ENCODE assay signal across 11 cellular contexts in genomic region chr10:69789164-69789576, GRCh38. TPM values are rescaled to one million over a fixed set of nuclear protein-coding genes. Genes with fewer than 3 reads are reported as not detected.
DNase-seq lines count a peak whose midpoint lies in the region; ATAC-seq, FAIRE-seq and TF ChIP-seq lines count a peak whose summit lies in the region.
"Had no signal": no experiment of that assay in that cellular context is flagged by ENCODE, and none has a peak within 500 bp of the region (broad histone marks: within the 10 kb centered on the region; RNA-seq: fewer than 3 reads in every experiment).

No MANE protein-coding gene starts in this region.

- TF ChIP-seq EP300 in upper lobe of left lung (IDR thresholded peaks at IDR 0.05): no peak

- POLR2A ChIA-PET in WTC11 (lab: Charles Lee): no interaction called here

- CTCF ChIA-PET in WTC11 (lab: Charles Lee): interaction anchor here (0.6 to 9.8 kb wide), 44 partner anchors 8 to 484 kb away, joined by 3 to 316 read pairs (median 4); partner anchors contain the start of genes COL13A1 and TYSND1

- no peak overlapping the region for H3K27ac Mint-ChIP-seq in WTC11
- H3K27ac Mint-ChIP-seq: CD4-positive, CD25-positive, alpha-beta regulatory T cell had no signal

- intact Hi-C loops in Right ventricle myocardium superior (cut with DNase I): loop anchor here (10.0 kb wide), 1 partner anchor 126 kb away; no protein-coding TSS in a partner anchor
- intact Hi-C loops in kidney (cut with DNase I): no loop called here

- H3K27me3 ChIP-seq in cardiac muscle cell (no peaks in the 10 kb centered on the region), upper lobe of left lung (no peaks in the 10 kb centered on the region)

- TF ChIP-seq POLR2A in upper lobe of left lung (IDR thresholded peaks at IDR 0.05): no peak

- H3K4me3 Mint-ChIP-seq in WTC11: no peak overlapping the region
- H3K4me3 Mint-ChIP-seq: CD4-positive, CD25-positive, alpha-beta regulatory T cell had no signal

- TF ChIP-seq CTCF in cardiac muscle cell (IDR thresholded peaks at IDR 0.05; ENCODE audit: low read depth, low read length) (peak; percentile 90), WTC11 (IDR thresholded peaks at IDR 0.05) (peak; percentile 84), kidney (IDR thresholded peaks at IDR 0.05; ENCODE audit: borderline replicate concordance, extremely low read depth, insufficient read depth) (peak; percentile 38), upper lobe of left lung (IDR thresholded peaks at IDR 0.05) (peak in 5 of 6 experiments; percentile 12 to 47 (median 25))

- peaks cover 6% of the 10 kb centered on the region for H3K9me3 Mint-ChIP-seq in WTC11

- H3K4me1 ChIP-seq in cardiac muscle cell (ENCODE audit: low read depth): peaks cover 13% of the 10 kb centered on the region
- H3K4me1 ChIP-seq in kidney (ENCODE audit: control insufficient read depth in 1 of 2, insufficient read depth in 1 of 2, low read depth in 1 of 2, low read length in 2 of 2): no peaks in the 10 kb centered on the region
- no peaks in the 10 kb centered on the region for H3K4me1 ChIP-seq in upper lobe of left lung

- no peak for FAIRE-seq in kidney (lab: Jason Lieb, UNC)

- no peaks in the 10 kb centered on the region for H3K4me1 Mint-ChIP-seq in WTC11
- H3K4me1 Mint-ChIP-seq: CD4-positive, CD25-positive, alpha-beta regulatory T cell had no signal

- H3K36me3 Mint-ChIP-seq in WTC11: no peaks in the 10 kb centered on the region
- H3K36me3 Mint-ChIP-seq: CD4-positive, CD25-positive, alpha-beta regulatory T cell had no signal

- H3K27ac ChIP-seq in cardiac muscle cell: no peak overlapping the region
- no peak overlapping the region for H3K27ac ChIP-seq in kidney (ENCODE audit: low read depth in 2 of 2, low read length in 2 of 2)
- H3K27ac ChIP-seq in upper lobe of left lung: no peak overlapping the region

- no peak for ATAC-seq in Right ventricle myocardium superior (ENCODE audit: poor library complexity)
- ATAC-seq in WTC11: peak; percentile 76
- no peak for ATAC-seq in upper lobe of left lung (ENCODE audit: low FRiP score in 2 of 2)
- ATAC-seq in HG03460 (IDR thresholded peaks at IDR 0.05; ENCODE audit: unreplicated experiment): no peak

- no peak for DNase-seq in cardiac muscle cell (ENCODE audit: low read depth in 1 of 2, low spot score in 1 of 2)
- DNase-seq in Right ventricle myocardium superior: no peak
- peak; percentile 47 for DNase-seq in WTC11 (ENCODE audit: low spot score)
- DNase-seq in kidney: no peak
- no peak for DNase-seq in upper lobe of left lung
- DNase-seq in NCI-H1930 (lab: John Stamatoyannopoulos, UW): no peak
- no peak for DNase-seq in stimulated activated naive CD4-positive, alpha-beta T cell treated with Interleukin-2 at 50 U/mL for 16 hours (lab: John Stamatoyannopoulos, UW)
- DNase-seq: activated CD4-positive, CD25-positive, alpha-beta regulatory T cell; CD4-positive, CD25-positive, alpha-beta regulatory T cell; NCI-H510A had no signal

- H3K9ac ChIP-seq in kidney (ENCODE audit: low read length in 2 of 2): no peak overlapping the region

- H3K9me3 ChIP-seq in cardiac muscle cell (ENCODE audit: low read depth) (no peaks in the 10 kb centered on the region), kidney (ENCODE audit: control insufficient read depth in 1 of 2, low read length in 2 of 2) (no peaks in the 10 kb centered on the region), upper lobe of left lung (no peaks in the 10 kb centered on the region)

- WGBS in upper lobe of left lung, 2 donors: 45 to 68% methylated on average over 4 of the region's 4 CpGs

- H3K4me3 ChIP-seq in cardiac muscle cell (no peak overlapping the region), kidney (ENCODE audit: low read length in 2 of 2) (no peak overlapping the region), upper lobe of left lung (no peak overlapping the region)

- H3K27me3 Mint-ChIP-seq in WTC11 (ENCODE audit: low read depth): peaks cover 20% of the 10 kb centered on the region

- H3K36me3 ChIP-seq in cardiac muscle cell (no peaks in the 10 kb centered on the region), kidney (ENCODE audit: control insufficient read depth in 1 of 2, insufficient read depth in 2 of 2, low read length in 2 of 2) (no peaks in the 10 kb centered on the region), upper lobe of left lung (no peaks in the 10 kb centered on the region)

TF ChIP-seq in WTC11, 78 proteins besides CTCF, POLR2A, EP300 and RAD21:
- TF ChIP-seq E2F5 (CRISPR knock-in tag; IDR thresholded peaks at IDR 0.05): no peak
- TF ChIP-seq GABPB1 (CRISPR knock-in tag; IDR thresholded peaks at IDR 0.05): no peak
- no peak for TF ChIP-seq ZNF232 (CRISPR knock-in tag; IDR thresholded peaks at IDR 0.05)
- TF ChIP-seq EMX1 (CRISPR knock-in tag; IDR thresholded peaks at IDR 0.05): no peak
- TF ChIP-seq TEAD1 (CRISPR knock-in tag; IDR thresholded peaks at IDR 0.05): no peak
- no peak for TF ChIP-seq SMAD4 (CRISPR knock-in tag; IDR thresholded peaks at IDR 0.05)
- TF ChIP-seq ETV6 (CRISPR knock-in tag; IDR thresholded peaks at IDR 0.05): no peak
- TF ChIP-seq NFYB (CRISPR knock-in tag; conservative IDR thresholded peaks at IDR 0.05; ENCODE audit: low read depth): no peak
- no peak for TF ChIP-seq NR2C2 (CRISPR knock-in tag; IDR thresholded peaks at IDR 0.05)
- no peak for TF ChIP-seq MYBL2 (CRISPR knock-in tag; IDR thresholded peaks at IDR 0.05)
- no peak for TF ChIP-seq NR1H2 (CRISPR knock-in tag; IDR thresholded peaks at IDR 0.05)
- no peak for TF ChIP-seq MAX (CRISPR knock-in tag; IDR thresholded peaks at IDR 0.05)
- TF ChIP-seq OVOL2 (CRISPR knock-in tag; IDR thresholded peaks at IDR 0.05; ENCODE audit: borderline replicate concordance): no peak
- no peak for TF ChIP-seq ZNF423 (CRISPR knock-in tag; IDR thresholded peaks at IDR 0.05)
- no peak for TF ChIP-seq SMAD3 (CRISPR knock-in tag; IDR thresholded peaks at IDR 0.05; ENCODE audit: borderline replicate concordance)
- TF ChIP-seq ZBTB21 (CRISPR knock-in tag; IDR thresholded peaks at IDR 0.05; ENCODE audit: borderline replicate concordance): no peak
- TF ChIP-seq ZNF396 (CRISPR knock-in tag; IDR thresholded peaks at IDR 0.05; ENCODE audit: borderline replicate concordance): no peak

RNA-seq across cellular contexts. Expression of gene COL13A1, which starts 12.5 kb away (rescaled TPM):
- 72.3 and 150 TPM in 2 replicates for total RNA-seq in cardiac muscle cell
- polyA plus RNA-seq in cardiac muscle cell: 57.2 and 95.2 TPM in 2 replicates
- 0.89 TPM for total RNA-seq in Right ventricle myocardium superior
- 3.5 to 7.1 TPM (median 4.2 TPM) in 3 replicates for total RNA-seq in WTC11 (2021)
- total RNA-seq in kidney: 5.2 TPM
- polyA plus RNA-seq in kidney (ENCODE audit: insufficient read depth, low read depth, low replicate concordance): 4.0 TPM
- total RNA-seq in upper lobe of left lung: 10 to 100 TPM in 3 of 6 donors, 1 to 10 TPM in 3; 4.3 to 21.2 (median 10.4) TPM
- total RNA-seq: CD4-positive, CD25-positive, alpha-beta regulatory T cell had no signal
- polyA plus RNA-seq: CD4-positive, CD25-positive, alpha-beta regulatory T cell had no signal

Comparison
In these comparisons a context has a peak if more than half of its experiments do, and no peak if none do; other contexts are left out.
1. CTCF ChIP-seq: peak in every context shown above with its lines; median percentile 90 in cardiac muscle cell; 84 in WTC11; 38 in kidney; 25 in upper lobe of left lung.